1 cellular context compared by ENCODE assay signal in the genomic region with DNA sequence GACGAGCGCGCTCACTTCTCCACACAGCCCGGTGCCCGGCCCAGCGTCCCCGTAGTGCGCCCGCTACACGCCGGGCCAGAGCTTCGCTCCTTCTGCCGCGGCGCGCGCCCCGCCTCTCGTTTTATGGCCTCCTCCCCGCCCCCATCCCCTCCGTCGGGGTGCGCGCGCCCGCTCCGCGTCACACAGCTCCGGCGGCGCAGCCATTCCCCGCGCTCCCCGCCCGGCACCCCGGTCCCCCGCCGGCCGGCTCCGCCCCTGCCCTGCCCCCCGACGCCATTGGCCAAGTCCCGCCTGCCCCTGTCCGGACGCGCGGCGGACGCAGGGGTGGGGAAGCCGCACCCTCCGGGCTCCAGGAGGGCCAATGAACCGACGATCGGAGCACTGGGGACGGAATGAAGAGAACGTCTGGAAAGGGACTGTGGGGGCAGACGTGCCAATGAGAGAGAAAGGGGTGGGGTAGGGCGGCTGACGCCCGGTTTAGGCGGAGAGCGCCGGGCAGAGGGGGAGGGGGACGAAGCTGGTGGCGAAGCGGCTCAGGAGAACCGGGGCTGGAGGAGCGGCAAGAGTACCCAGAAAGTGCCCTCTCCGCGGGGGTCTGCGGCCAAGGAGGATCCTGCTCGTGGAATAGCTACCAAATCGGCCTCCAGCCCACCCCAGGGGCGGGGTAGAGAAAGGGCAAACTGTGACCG.
TF ChIP-seq lines count a peak whose summit lies in the region.

TOB1 (minus strand) TSS at position 94 of the 689 bp plus-strand sequence. CDS start 2,337 bp downstream, outside the sequence.

TF ChIP-seq in HepG2, 621 proteins besides CTCF, POLR2A, EP300 and RAD21 (continued from another document and continues in another):
- peak; percentile 74 for TF ChIP-seq PAXIP1 (CRISPR knock-in tag; conservative IDR thresholded peaks at IDR 0.05)
- 0 out of 2 replicates have a peak, but pooled peaks have one; percentile 82 for TF ChIP-seq CC2D1A (CRISPR knock-in tag; IDR thresholded peaks at IDR 0.05)
- TF ChIP-seq PPARG (CRISPR knock-in tag; conservative IDR thresholded peaks at IDR 0.05), result peak; percentile 47; the same call in 1 of the 2 replicates
- TF ChIP-seq, protein P1, sequence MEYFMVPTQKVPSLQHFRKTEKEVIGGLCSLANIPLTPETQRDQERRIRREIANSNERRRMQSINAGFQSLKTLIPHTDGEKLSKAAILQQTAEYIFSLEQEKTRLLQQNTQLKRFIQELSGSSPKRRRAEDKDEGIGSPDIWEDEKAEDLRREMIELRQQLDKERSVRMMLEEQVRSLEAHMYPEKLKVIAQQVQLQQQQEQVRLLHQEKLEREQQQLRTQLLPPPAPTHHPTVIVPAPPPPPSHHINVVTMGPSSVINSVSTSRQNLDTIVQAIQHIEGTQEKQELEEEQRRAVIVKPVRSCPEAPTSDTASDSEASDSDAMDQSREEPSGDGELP (IDR thresholded peaks at IDR 0.05; ENCODE audit: borderline replicate concordance, low read depth), result 0 out of 2 replicates have a peak, but pooled peaks have one; percentile 24
- TF ChIP-seq RBM22 (optimal IDR thresholded peaks at IDR 0.05; ENCODE audit: low read length), result no peak
- TF ChIP-seq, protein P2, sequence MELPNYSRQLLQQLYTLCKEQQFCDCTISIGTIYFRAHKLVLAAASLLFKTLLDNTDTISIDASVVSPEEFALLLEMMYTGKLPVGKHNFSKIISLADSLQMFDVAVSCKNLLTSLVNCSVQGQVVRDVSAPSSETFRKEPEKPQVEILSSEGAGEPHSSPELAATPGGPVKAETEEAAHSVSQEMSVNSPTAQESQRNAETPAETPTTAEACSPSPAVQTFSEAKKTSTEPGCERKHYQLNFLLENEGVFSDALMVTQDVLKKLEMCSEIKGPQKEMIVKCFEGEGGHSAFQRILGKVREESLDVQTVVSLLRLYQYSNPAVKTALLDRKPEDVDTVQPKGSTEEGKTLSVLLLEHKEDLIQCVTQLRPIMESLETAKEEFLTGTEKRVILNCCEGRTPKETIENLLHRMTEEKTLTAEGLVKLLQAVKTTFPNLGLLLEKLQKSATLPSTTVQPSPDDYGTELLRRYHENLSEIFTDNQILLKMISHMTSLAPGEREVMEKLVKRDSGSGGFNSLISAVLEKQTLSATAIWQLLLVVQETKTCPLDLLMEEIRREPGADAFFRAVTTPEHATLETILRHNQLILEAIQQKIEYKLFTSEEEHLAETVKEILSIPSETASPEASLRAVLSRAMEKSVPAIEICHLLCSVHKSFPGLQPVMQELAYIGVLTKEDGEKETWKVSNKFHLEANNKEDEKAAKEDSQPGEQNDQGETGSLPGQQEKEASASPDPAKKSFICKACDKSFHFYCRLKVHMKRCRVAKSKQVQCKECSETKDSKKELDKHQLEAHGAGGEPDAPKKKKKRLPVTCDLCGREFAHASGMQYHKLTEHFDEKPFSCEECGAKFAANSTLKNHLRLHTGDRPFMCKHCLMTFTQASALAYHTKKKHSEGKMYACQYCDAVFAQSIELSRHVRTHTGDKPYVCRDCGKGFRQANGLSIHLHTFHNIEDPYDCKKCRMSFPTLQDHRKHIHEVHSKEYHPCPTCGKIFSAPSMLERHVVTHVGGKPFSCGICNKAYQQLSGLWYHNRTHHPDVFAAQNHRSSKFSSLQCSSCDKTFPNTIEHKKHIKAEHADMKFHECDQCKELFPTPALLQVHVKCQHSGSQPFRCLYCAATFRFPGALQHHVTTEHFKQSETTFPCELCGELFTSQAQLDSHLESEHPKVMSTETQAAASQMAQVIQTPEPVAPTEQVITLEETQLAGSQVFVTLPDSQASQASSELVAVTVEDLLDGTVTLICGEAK (IDR thresholded peaks at IDR 0.05), result no peak
- TF ChIP-seq, protein P2 (CRISPR knock-in tag; IDR thresholded peaks at IDR 0.05), result peak; percentile 79
- TF ChIP-seq ZNF652 (CRISPR knock-in tag; IDR thresholded peaks at IDR 0.05; ENCODE audit: borderline replicate concordance, low read depth), result peak; percentile 43
- TF ChIP-seq SNRNP70 (IDR thresholded peaks at IDR 0.05; ENCODE audit: low read depth, low read length), result no peak
- peak; percentile 50; the same call in 1 of the 2 replicates for TF ChIP-seq CBX5 (CRISPR knock-in tag; IDR thresholded peaks at IDR 0.05; ENCODE audit: borderline replicate concordance)
- TF ChIP-seq ZBTB3 (CRISPR knock-in tag; IDR thresholded peaks at IDR 0.05; ENCODE audit: borderline replicate concordance, low read depth), result 0 out of 2 replicates have a peak, but pooled peaks have one; percentile 50
- peak; percentile 65; the same call in 1 of the 2 replicates for TF ChIP-seq PHF8 (CRISPR knock-in tag; IDR thresholded peaks at IDR 0.05)
- peak; percentile 85 for TF ChIP-seq UBTF (CRISPR knock-in tag; IDR thresholded peaks at IDR 0.05)
- no peak for TF ChIP-seq MBNL3 (CRISPR knock-in tag; conservative IDR thresholded peaks at IDR 0.05)
- TF ChIP-seq KDM1A (CRISPR knock-in tag; IDR thresholded peaks at IDR 0.05), result no peak
- TF ChIP-seq ZNF343 (CRISPR knock-in tag; IDR thresholded peaks at IDR 0.05), result peak; percentile 95
- no peak for TF ChIP-seq HMG20A (CRISPR knock-in tag; IDR thresholded peaks at IDR 0.05; ENCODE audit: borderline replicate concordance)
- TF ChIP-seq MED1 (CRISPR knock-in tag; IDR thresholded peaks at IDR 0.05), result peak; percentile 93
- TF ChIP-seq ARNT (IDR thresholded peaks at IDR 0.05), result no peak
- TF ChIP-seq MZF1 (CRISPR knock-in tag; IDR thresholded peaks at IDR 0.05; ENCODE audit: borderline replicate concordance), result peak; percentile 93
- TF ChIP-seq TEAD3 (CRISPR knock-in tag; optimal IDR thresholded peaks at IDR 0.05; ENCODE audit: borderline replicate concordance), result peak; percentile 55
- no peak for TF ChIP-seq TCF12 (IDR thresholded peaks at IDR 0.05)
- no peak for TF ChIP-seq TCF12 (CRISPR knock-in tag; IDR thresholded peaks at IDR 0.05)
- peak; percentile 46; the same call in 1 of the 2 replicates for TF ChIP-seq GFI1 (CRISPR knock-in tag; IDR thresholded peaks at IDR 0.05; ENCODE audit: borderline replicate concordance)
- peak; percentile 92 for TF ChIP-seq IRX3 (CRISPR knock-in tag; IDR thresholded peaks at IDR 0.05; ENCODE audit: borderline replicate concordance, low read depth)
- TF ChIP-seq ZNF674 (CRISPR knock-in tag; IDR thresholded peaks at IDR 0.05; ENCODE audit: low read depth), result peak; percentile 61; the same call in 1 of the 2 replicates
- TF ChIP-seq HCFC1 (IDR thresholded peaks at IDR 0.05; ENCODE audit: low read depth, low read length), result no peak
- peak; percentile 98; the same call in 1 of the 2 replicates for TF ChIP-seq ZNF790 (CRISPR knock-in tag; IDR thresholded peaks at IDR 0.05; ENCODE audit: borderline replicate concordance)
- TF ChIP-seq ZNF83 (CRISPR knock-in tag; IDR thresholded peaks at IDR 0.05; ENCODE audit: borderline replicate concordance), result no peak
- peak; percentile 38 for TF ChIP-seq CREM (IDR thresholded peaks at IDR 0.05)
- peak; percentile 49 for TF ChIP-seq CREM (CRISPR knock-in tag; IDR thresholded peaks at IDR 0.05)
- TF ChIP-seq EZH2 (conservative IDR thresholded peaks at IDR 0.05; ENCODE audit: low read depth, low read length), result no peak
- peak; percentile 86 for TF ChIP-seq MAZ (IDR thresholded peaks at IDR 0.05; ENCODE audit: borderline replicate concordance, low read depth, low read length)
- TF ChIP-seq MAZ (CRISPR knock-in tag; IDR thresholded peaks at IDR 0.05; ENCODE audit: low read depth), result peak; percentile 99
- peak; percentile 65; the same call in 1 of the 2 replicates for TF ChIP-seq ZNF264 (CRISPR knock-in tag; IDR thresholded peaks at IDR 0.05)
- peak; percentile 78 for TF ChIP-seq ZFX (CRISPR knock-in tag; IDR thresholded peaks at IDR 0.05; ENCODE audit: low read depth)
- TF ChIP-seq ZNF251 (CRISPR knock-in tag; IDR thresholded peaks at IDR 0.05), result 0 out of 2 replicates have a peak, but pooled peaks have one; percentile 29
- TF ChIP-seq ZNF687 (CRISPR knock-in tag; IDR thresholded peaks at IDR 0.05), result peak; percentile 86
- TF ChIP-seq CHD4 (IDR thresholded peaks at IDR 0.05; ENCODE audit: borderline replicate concordance, low read length), result no peak
- TF ChIP-seq ZNF562 (CRISPR knock-in tag; IDR thresholded peaks at IDR 0.05; ENCODE audit: borderline replicate concordance), result no peak
- peak; percentile 81 for TF ChIP-seq SRSF1 (optimal IDR thresholded peaks at IDR 0.05; ENCODE audit: low read depth, low read length)
